8 cellular contexts compared by ENCODE assay signal in genomic region chr16:78444-79145, GRCh38. TPM values are rescaled to one million over a fixed set of nuclear protein-coding genes. Genes with fewer than 3 reads are reported as not detected.
DNase-seq lines count a peak whose midpoint lies in the region; ATAC-seq and TF ChIP-seq lines count a peak whose summit lies in the region.

No MANE protein-coding gene starts in this region.

- no peak for DNase-seq in stimulated activated naive CD8-positive, alpha-beta T cell treated with anti-CD3 and anti-CD28 coated beads, Interleukin-15, Interleukin-2, amounts not matched to agents 100 U/mL and 50 U/mL, for 24 hours
- no peak for DNase-seq in activated T-helper 1 cell treated with anti-CD3 and anti-CD28 coated beads, Interleukin-12 subunit alpha, Interleukin-12 subunit beta, Interleukin-2, Interleukin-4 antibody, amounts not matched to agents 30 ng/mL and 10 ng/mL and 1 ng/mL, durations not matched to agents 14 hours and 24 hours and 36 hours (ENCODE audit: low spot score)
- DNase-seq in cardiac muscle cell (ENCODE audit: low read depth in 1 of 2, low spot score in 1 of 2) = peak; percentile 54 to 63
- no peak for DNase-seq in NCI-H187 (lab: John Stamatoyannopoulos, UW)

- H3K4me3 Mint-ChIP-seq in stimulated activated naive CD8-positive, alpha-beta T cell treated with anti-CD3 and anti-CD28 coated beads, Interleukin-15, Interleukin-2, amounts not matched to agents 100 ng/mL and 50 ng/mL, for 24 hours = peak overlapping the region; percentile 88
- peak overlapping the region; percentile 90 for H3K4me3 Mint-ChIP-seq in activated T-helper 1 cell treated with anti-CD3 and anti-CD28 coated beads, Interleukin-12 subunit alpha, Interleukin-12 subunit beta, Interleukin-2, Interleukin-4 antibody, amounts not matched to agents 30 ng/mL and 10 ng/mL and 1 ng/mL, durations not matched to agents 14 hours and 24 hours and 36 hours

- peak overlapping the region; percentile 83 for H3K9ac ChIP-seq in rectal smooth muscle tissue (ENCODE audit: low read length)

- H3K4me1 Mint-ChIP-seq in stimulated activated naive CD8-positive, alpha-beta T cell treated with anti-CD3 and anti-CD28 coated beads, Interleukin-15, Interleukin-2, amounts not matched to agents 100 ng/mL and 50 ng/mL, for 24 hours (ENCODE audit: low read depth) = peaks cover 46% of the 10 kb centered on the region
- H3K4me1 Mint-ChIP-seq in activated T-helper 1 cell treated with anti-CD3 and anti-CD28 coated beads, Interleukin-12 subunit alpha, Interleukin-12 subunit beta, Interleukin-2, Interleukin-4 antibody, amounts not matched to agents 30 ng/mL and 10 ng/mL and 1 ng/mL, durations not matched to agents 14 hours and 24 hours and 36 hours (ENCODE audit: low read depth) = peaks cover 25% of the 10 kb centered on the region

- H3K27ac ChIP-seq in cardiac muscle cell (no peak overlapping the region), rectal smooth muscle tissue (ENCODE audit: low read depth, low read length) (peak overlapping the region; percentile 82)

- H3K36me3 Mint-ChIP-seq in stimulated activated naive CD8-positive, alpha-beta T cell treated with anti-CD3 and anti-CD28 coated beads, Interleukin-15, Interleukin-2, amounts not matched to agents 100 ng/mL and 50 ng/mL, for 24 hours (ENCODE audit: low read depth) = peaks cover 1% of the 10 kb centered on the region
- H3K36me3 Mint-ChIP-seq in activated T-helper 1 cell treated with anti-CD3 and anti-CD28 coated beads, Interleukin-12 subunit alpha, Interleukin-12 subunit beta, Interleukin-2, Interleukin-4 antibody, amounts not matched to agents 30 ng/mL and 10 ng/mL and 1 ng/mL, durations not matched to agents 14 hours and 24 hours and 36 hours (ENCODE audit: low read depth) = peaks cover 6% of the 10 kb centered on the region

- H3K36me3 ChIP-seq in cardiac muscle cell = no peaks in the 10 kb centered on the region
- H3K36me3 ChIP-seq in rectal smooth muscle tissue (ENCODE audit: control insufficient read depth, insufficient read depth, low read length) = no peaks in the 10 kb centered on the region

- H3K4me1 ChIP-seq in cardiac muscle cell (ENCODE audit: low read depth) (peaks cover 25% of the 10 kb centered on the region), rectal smooth muscle tissue (ENCODE audit: control insufficient read depth, insufficient read depth, low read length) (peaks cover 10% of the 10 kb centered on the region)

- intact Hi-C loops in activated T-helper 1 cell treated with anti-CD3 and anti-CD28 coated beads, Interleukin-12 subunit alpha, Interleukin-12 subunit beta, Interleukin-2, Interleukin-4 antibody, amounts not matched to agents 30 ng/mL and 10 ng/mL and 1 ng/mL, durations not matched to agents 14 hours and 24 hours and 36 hours (cut with micrococcal nuclease) = loop anchor here (2.0 kb wide), 1 partner anchor 18 kb away; no protein-coding TSS in a partner anchor

- H3K27me3 ChIP-seq in cardiac muscle cell = no peaks in the 10 kb centered on the region
- H3K27me3 ChIP-seq in rectal smooth muscle tissue (ENCODE audit: control insufficient read depth, insufficient read depth, low read length) = no peaks in the 10 kb centered on the region

- H3K9me3 ChIP-seq in cardiac muscle cell (ENCODE audit: low read depth) = no peaks in the 10 kb centered on the region

- H3K4me3 ChIP-seq in cardiac muscle cell (peak overlapping the region; percentile 51), rectal smooth muscle tissue (ENCODE audit: low read length) (peak overlapping the region; percentile 62)

- H3K9me3 Mint-ChIP-seq in stimulated activated naive CD8-positive, alpha-beta T cell treated with anti-CD3 and anti-CD28 coated beads, Interleukin-15, Interleukin-2, amounts not matched to agents 100 ng/mL and 50 ng/mL, for 24 hours = no peaks in the 10 kb centered on the region
- no peaks in the 10 kb centered on the region for H3K9me3 Mint-ChIP-seq in activated T-helper 1 cell treated with anti-CD3 and anti-CD28 coated beads, Interleukin-12 subunit alpha, Interleukin-12 subunit beta, Interleukin-2, Interleukin-4 antibody, amounts not matched to agents 30 ng/mL and 10 ng/mL and 1 ng/mL, durations not matched to agents 14 hours and 24 hours and 36 hours

- H3K27me3 Mint-ChIP-seq in stimulated activated naive CD8-positive, alpha-beta T cell treated with anti-CD3 and anti-CD28 coated beads, Interleukin-15, Interleukin-2, amounts not matched to agents 100 ng/mL and 50 ng/mL, for 24 hours = peaks cover 11% of the 10 kb centered on the region
- H3K27me3 Mint-ChIP-seq in activated T-helper 1 cell treated with anti-CD3 and anti-CD28 coated beads, Interleukin-12 subunit alpha, Interleukin-12 subunit beta, Interleukin-2, Interleukin-4 antibody, amounts not matched to agents 30 ng/mL and 10 ng/mL and 1 ng/mL, durations not matched to agents 14 hours and 24 hours and 36 hours (ENCODE audit: insufficient read depth) = peaks cover 12% of the 10 kb centered on the region

- peak overlapping the region; percentile 90 for H3K27ac Mint-ChIP-seq in stimulated activated naive CD8-positive, alpha-beta T cell treated with anti-CD3 and anti-CD28 coated beads, Interleukin-15, Interleukin-2, amounts not matched to agents 100 ng/mL and 50 ng/mL, for 24 hours
- H3K27ac Mint-ChIP-seq in activated T-helper 1 cell treated with anti-CD3 and anti-CD28 coated beads, Interleukin-12 subunit alpha, Interleukin-12 subunit beta, Interleukin-2, Interleukin-4 antibody, amounts not matched to agents 30 ng/mL and 10 ng/mL and 1 ng/mL, durations not matched to agents 14 hours and 24 hours and 36 hours = peak overlapping the region; percentile 78

- no peak for TF ChIP-seq CTCF in cardiac muscle cell (IDR thresholded peaks at IDR 0.05; ENCODE audit: low read depth, low read length)

- ATAC-seq in stimulated activated naive CD8-positive, alpha-beta T cell treated with anti-CD3 and anti-CD28 coated beads, Interleukin-15, Interleukin-2, amounts not matched to agents 100 U/mL and 50 U/mL, for 24 hours = no peak
- ATAC-seq in HG03342 (IDR thresholded peaks at IDR 0.05; ENCODE audit: unreplicated experiment) (peak; percentile 18), HG02571 (IDR thresholded peaks at IDR 0.05; ENCODE audit: unreplicated experiment) (no peak)

RNA-seq across cellular contexts. Expression of gene MPG, which starts 0.6 kb away (rescaled TPM):
- total RNA-seq in activated T-helper 1 cell treated with anti-CD3 and anti-CD28 coated beads, Interleukin-12 subunit alpha, Interleukin-12 subunit beta, Interleukin-2, Interleukin-4 antibody, amounts not matched to agents 30 ng/mL and 10 ng/mL and 1 ng/mL, durations not matched to agents 14 hours and 24 hours and 36 hours = 73.9 and 77.5 TPM in 2 replicates
- 90.2 and 135 TPM in 2 replicates for total RNA-seq in cardiac muscle cell
- 78.2 and 93.7 TPM in 2 replicates for polyA plus RNA-seq in cardiac muscle cell

RNA-seq across cellular contexts. Expression of gene RHBDF1, which starts 6.2 kb away (rescaled TPM):
- total RNA-seq in activated T-helper 1 cell treated with anti-CD3 and anti-CD28 coated beads, Interleukin-12 subunit alpha, Interleukin-12 subunit beta, Interleukin-2, Interleukin-4 antibody, amounts not matched to agents 30 ng/mL and 10 ng/mL and 1 ng/mL, durations not matched to agents 14 hours and 24 hours and 36 hours = 0.52 and 0.96 TPM in 2 replicates
- 27.2 and 28.2 TPM in 2 replicates for total RNA-seq in cardiac muscle cell
- polyA plus RNA-seq in cardiac muscle cell = 27.9 and 38.2 TPM in 2 replicates

RNA-seq across cellular contexts. Expression of gene SNRNP25, which starts 25.0 kb away (rescaled TPM):
- total RNA-seq in activated T-helper 1 cell treated with anti-CD3 and anti-CD28 coated beads, Interleukin-12 subunit alpha, Interleukin-12 subunit beta, Interleukin-2, Interleukin-4 antibody, amounts not matched to agents 30 ng/mL and 10 ng/mL and 1 ng/mL, durations not matched to agents 14 hours and 24 hours and 36 hours = 98.9 and 101 TPM in 2 replicates
- 44.7 and 70.3 TPM in 2 replicates for total RNA-seq in cardiac muscle cell
- 94.2 and 123 TPM in 2 replicates for polyA plus RNA-seq in cardiac muscle cell

RNA-seq across cellular contexts. Expression of gene POLR3K, which starts 25.2 kb away (rescaled TPM):
- 90.6 and 91.3 TPM in 2 replicates for total RNA-seq in activated T-helper 1 cell treated with anti-CD3 and anti-CD28 coated beads, Interleukin-12 subunit alpha, Interleukin-12 subunit beta, Interleukin-2, Interleukin-4 antibody, amounts not matched to agents 30 ng/mL and 10 ng/mL and 1 ng/mL, durations not matched to agents 14 hours and 24 hours and 36 hours
- 6.7 and 7.1 TPM in 2 replicates for total RNA-seq in cardiac muscle cell
- polyA plus RNA-seq in cardiac muscle cell = 28.7 and 29.6 TPM in 2 replicates

RNA-seq across cellular contexts. Expression of gene NPRL3, which starts 59.9 kb away (rescaled TPM):
- total RNA-seq in activated T-helper 1 cell treated with anti-CD3 and anti-CD28 coated beads, Interleukin-12 subunit alpha, Interleukin-12 subunit beta, Interleukin-2, Interleukin-4 antibody, amounts not matched to agents 30 ng/mL and 10 ng/mL and 1 ng/mL, durations not matched to agents 14 hours and 24 hours and 36 hours = 51.5 and 51.8 TPM in 2 replicates
- total RNA-seq in cardiac muscle cell = 20.9 and 24.3 TPM in 2 replicates
- polyA plus RNA-seq in cardiac muscle cell = 36.8 and 38.8 TPM in 2 replicates

Comparison
In these comparisons a context has a peak if more than half of its experiments do, and no peak if none do; other contexts are left out.
1. DNase-seq: peak in cardiac muscle cell (2 of 2); none in stimulated activated naive CD8-positive, alpha-beta T cell treated with anti-CD3 and anti-CD28 coated beads, Interleukin-15, Interleukin-2, amounts not matched to agents 100 U/mL and 50 U/mL, for 24 hours (single experiment), activated T-helper 1 cell treated with anti-CD3 and anti-CD28 coated beads, Interleukin-12 subunit alpha, Interleukin-12 subunit beta, Interleukin-2, Interleukin-4 antibody, amounts not matched to agents 30 ng/mL and 10 ng/mL and 1 ng/mL, durations not matched to agents 14 hours and 24 hours and 36 hours (single experiment) and NCI-H187 (0 of 2).
2. RNA of gene RHBDF1, which starts 6.2 kb away (total RNA-seq): 27.2 to 28.2 TPM in cardiac muscle cell; 0.52 to 0.96 TPM in activated T-helper 1 cell treated with anti-CD3 and anti-CD28 coated beads, Interleukin-12 subunit alpha, Interleukin-12 subunit beta, Interleukin-2, Interleukin-4 antibody, amounts not matched to agents 30 ng/mL and 10 ng/mL and 1 ng/mL, durations not matched to agents 14 hours and 24 hours and 36 hours; every median in the first group is over 10 times any median in the second.